In genomic region chr4:185381794-185382193, GRCh38 we compare ENCODE assay signal across 18 cellular contexts. TPM values are rescaled to one million over a fixed set of nuclear protein-coding genes. Genes with fewer than 3 reads are reported as not detected.
A peak's percentile ranks its signal among the peaks of the same experiment; 100 is the strongest.
DNase-seq lines count a peak whose midpoint lies in the region; ATAC-seq and TF ChIP-seq lines count a peak whose summit lies in the region.
"Had no signal": no experiment of that assay in that cellular context is flagged by ENCODE, and none has a peak within 500 bp of the region (broad histone marks: within the 10 kb centered on the region; RNA-seq: fewer than 3 reads in every experiment).

No MANE protein-coding gene starts in this region.

- H2AK5ac ChIP-seq in mesendoderm (ENCODE audit: low read length) = no peak overlapping the region

- intact Hi-C loops in MCF 10A (cut with micrococcal nuclease) (no loop called here), breast epithelium (cut with DNase I; ENCODE audit: low total_unique reads) (no loop called here), thyroid gland (cut with DNase I) (loop anchor here (10.0 kb wide), 1 partner anchor 77 kb away; no protein-coding TSS in a partner anchor)

- H3K4me3 ChIP-seq in breast epithelium (no peak overlapping the region), adipocyte (ENCODE audit: low read length) (no peak overlapping the region), thyroid gland (replicated peaks in 1 of 3) (no peak overlapping the region), mesendoderm (ENCODE audit: low read length) (no peak overlapping the region)
- H3K4me3 ChIP-seq: BLaER1 had no signal

- POLR2A ChIA-PET in MCF 10A (lab: Yijun Ruan, JAX) = interaction anchor here (3.7 kb wide), 1 partner anchor 15 kb away, joined by 15 read pairs; the partner anchor contains the start of genes ANKRD37 and LRP2BP

- H4K8ac ChIP-seq in mesendoderm (ENCODE audit: low read depth, low read length) = no peak overlapping the region

- CTCF ChIA-PET in MCF 10A (lab: Yijun Ruan, JAX) = interaction anchor here (0.6 kb wide), 1 partner anchor 1081 kb away, joined by 3 read pairs; no protein-coding TSS in a partner anchor

- no peak overlapping the region for H3K23ac ChIP-seq in mesendoderm (ENCODE audit: low read length)

- H3K36me3 ChIP-seq in breast epithelium = no peaks in the 10 kb centered on the region
- peaks cover 7% of the 10 kb centered on the region for H3K36me3 ChIP-seq in adipocyte (ENCODE audit: control insufficient read depth, insufficient read depth, low read length, severe bottlenecking)
- no peaks in the 10 kb centered on the region for H3K36me3 ChIP-seq in thyroid gland
- H3K36me3 ChIP-seq in mesendoderm (ENCODE audit: control insufficient read depth, insufficient read depth, low read length) = no peaks in the 10 kb centered on the region

- BruUV-seq in MCF 10A (replicated peaks; lab: Mats Ljungman, UMichigan) = no TSS peak

- no peak overlapping the region for H3K4me2 ChIP-seq in mesendoderm (ENCODE audit: low read length)
- H3K4me2 ChIP-seq: BLaER1, SK-N-SH had no signal

- DNase-seq in MCF 10A (ENCODE audit: unreplicated experiment) (peak; percentile 44), breast epithelium (ENCODE audit: low spot score in 2 of 2) (no peak), adipocyte (ENCODE audit: low read depth) (peak; percentile 60), fibroblast of gingiva (ENCODE audit: low read depth) (peak; percentile 18), thyroid gland (no peak), mesenteric fat pad (ENCODE audit: low spot score) (no peak), mesendoderm (no peak)
- no peak for DNase-seq in activated T-cell treated with anti-CD3 and anti-CD28 coated beads, Interleukin-2, amount 50 U/mL, for 4 hours
- DNase-seq: CD8-positive, alpha-beta T cell; DMS79 treated with DMSO at 0.1 percent for 48 hours; GDM1; NCI-H1436 treated with DMSO at 0.1 percent for 48 hours; NCI-H2081; NCI-H524; SK-N-SH had no signal

- H3K9ac ChIP-seq in adipocyte (ENCODE audit: low read length) (no peak overlapping the region), mesendoderm (ENCODE audit: low read length) (no peak overlapping the region)
- H3K9ac ChIP-seq: BLaER1, SK-N-SH had no signal

- H3K18ac ChIP-seq in mesendoderm (ENCODE audit: low read length) = no peak overlapping the region

- H3K27ac Mint-ChIP-seq in MCF 10A (ENCODE audit: low read depth, unreplicated experiment) = no peak overlapping the region
- H3K27ac Mint-ChIP-seq: CD8-positive, alpha-beta T cell had no signal

- WGBS in thyroid gland, 2 donors = 71 to 84% methylated on average over 2 of the region's 2 CpGs
- WGBS in mesendoderm (ENCODE audit: extremely low coverage, insufficient coverage, low lambda C conversion rate) = no CpG with 5 or more reads among the region's 2 CpGs

- no peaks in the 10 kb centered on the region for H3K79me2 ChIP-seq in mesendoderm (ENCODE audit: control insufficient read depth, insufficient read depth, low read length)

- H3K9me3 Mint-ChIP-seq in MCF 10A (ENCODE audit: unreplicated experiment) = no peaks in the 10 kb centered on the region
- H3K9me3 Mint-ChIP-seq in activated T-cell treated with anti-CD3 and anti-CD28 coated beads, Interleukin-2, amount 50 U/mL, for 4 hours = peaks cover 10% of the 10 kb centered on the region

- H3K56ac ChIP-seq in mesendoderm (ENCODE audit: low read length) = no peak overlapping the region

- no peak for ATAC-seq in activated T-cell treated with anti-CD3 and anti-CD28 coated beads, Interleukin-2, amount 50 U/mL, for 4 hours
- ATAC-seq: CD8-positive, alpha-beta T cell; Right ventricle myocardium inferior had no signal

- peaks cover 10% of the 10 kb centered on the region for H3K4me1 Mint-ChIP-seq in MCF 10A (ENCODE audit: insufficient read depth, unreplicated experiment)
- peaks cover 7% of the 10 kb centered on the region for H3K4me1 Mint-ChIP-seq in activated T-cell treated with anti-CD3 and anti-CD28 coated beads, Interleukin-2, amount 50 U/mL, for 4 hours (ENCODE audit: low read depth)

- H3K27me3 ChIP-seq in breast epithelium (no peaks in the 10 kb centered on the region), adipocyte (replicated peaks; ENCODE audit: control insufficient read depth, insufficient read depth, low read length) (no peaks in the 10 kb centered on the region), thyroid gland (no peaks in the 10 kb centered on the region), mesendoderm (ENCODE audit: insufficient read depth, low read length, poor library complexity) (no peaks in the 10 kb centered on the region)
- H3K27me3 ChIP-seq: BLaER1 had no signal

- H3K79me1 ChIP-seq in mesendoderm (ENCODE audit: low read length) = no peaks in the 10 kb centered on the region

- TF ChIP-seq CTCF in MCF 10A (IDR thresholded peaks at IDR 0.05; ENCODE audit: unreplicated experiment) (no peak), breast epithelium (IDR thresholded peaks at IDR 0.05) (no peak), thyroid gland (IDR thresholded peaks at IDR 0.05) (no peak)

- H3K4me3 Mint-ChIP-seq in MCF 10A (ENCODE audit: unreplicated experiment) = no peak overlapping the region
- no peak overlapping the region for H3K4me3 Mint-ChIP-seq in activated T-cell treated with anti-CD3 and anti-CD28 coated beads, Interleukin-2, amount 50 U/mL, for 4 hours
- H3K4me3 Mint-ChIP-seq: CD8-positive, alpha-beta T cell had no signal

- H2BK5ac ChIP-seq in mesendoderm (ENCODE audit: low read length) = no peak overlapping the region

- no peaks in the 10 kb centered on the region for H3K9me3 ChIP-seq in breast epithelium
- peaks cover 4% of the 10 kb centered on the region for H3K9me3 ChIP-seq in adipocyte (ENCODE audit: control insufficient read depth, low read length)
- no peaks in the 10 kb centered on the region for H3K9me3 ChIP-seq in thyroid gland
- H3K9me3 ChIP-seq: SK-N-SH had no signal

- H3K27me3 Mint-ChIP-seq in MCF 10A (ENCODE audit: insufficient read depth, unreplicated experiment) = no peaks in the 10 kb centered on the region
- H3K27me3 Mint-ChIP-seq in activated T-cell treated with anti-CD3 and anti-CD28 coated beads, Interleukin-2, amount 50 U/mL, for 4 hours (ENCODE audit: low read depth) = peaks cover 3% of the 10 kb centered on the region

- H3K4ac ChIP-seq in mesendoderm (ENCODE audit: low read depth, low read length) = no peak overlapping the region

- H4K5ac ChIP-seq in mesendoderm (ENCODE audit: low read length) = no peak overlapping the region

- peak overlapping the region in 1 of 2 donors; percentile 75 for H3K27ac ChIP-seq in breast epithelium
- H3K27ac ChIP-seq in thyroid gland = peak overlapping the region; percentile 42 to 62 (median 60)
- no peak overlapping the region for H3K27ac ChIP-seq in mesendoderm (ENCODE audit: low read depth, low read length)
- H3K27ac ChIP-seq: 22Rv1, BLaER1 had no signal

- no peak overlapping the region for H2BK15ac ChIP-seq in mesendoderm (replicated peaks; ENCODE audit: low read depth)

- peaks cover 3% of the 10 kb centered on the region for H3K36me3 Mint-ChIP-seq in MCF 10A (ENCODE audit: insufficient read depth, unreplicated experiment)
- H3K36me3 Mint-ChIP-seq in activated T-cell treated with anti-CD3 and anti-CD28 coated beads, Interleukin-2, amount 50 U/mL, for 4 hours (ENCODE audit: insufficient read depth) = peaks cover 6% of the 10 kb centered on the region
- H3K36me3 Mint-ChIP-seq: CD8-positive, alpha-beta T cell had no signal

- H2BK120ac ChIP-seq in mesendoderm (ENCODE audit: low read depth, low read length) = no peak overlapping the region

- TF ChIP-seq POLR2A in breast epithelium (IDR thresholded peaks at IDR 0.05) (no peak), thyroid gland (IDR thresholded peaks at IDR 0.05) (no peak)

- H3K4me1 ChIP-seq in breast epithelium = no peaks in the 10 kb centered on the region
- H3K4me1 ChIP-seq in adipocyte (ENCODE audit: control insufficient read depth, insufficient read depth, low read length) = peaks cover 20% of the 10 kb centered on the region
- H3K4me1 ChIP-seq in thyroid gland = peaks cover 22 to 31% of the 10 kb centered on the region in 2 donors
- H3K4me1 ChIP-seq in mesendoderm (ENCODE audit: control insufficient read depth, low read depth, low read length) = no peaks in the 10 kb centered on the region

RNA-seq across cellular contexts. Expression of gene LRP2BP, which starts 13.9 kb away (rescaled TPM):
- 0.64 and 0.70 TPM in 2 replicates for total RNA-seq in MCF 10A (2022)
- 1 to 10 TPM in 2 of 3 donors, under 1 TPM in 1; 0.96 to 2.3 (median 1.6) TPM for total RNA-seq in breast epithelium
- total RNA-seq in thyroid gland = 1 to 10 TPM; 1.4 to 3.1 (median 2.3) TPM
- 0.64 TPM for total RNA-seq in mesenteric fat pad
- under 1 TPM; 0.16 to 0.40 (median 0.21) TPM for total RNA-seq in activated T-cell treated with anti-CD3 and anti-CD28 coated beads, Interleukin-2, amount 50 U/mL, for 4 hours
- 0.15 TPM for polyA plus RNA-seq in mesendoderm (2013, experiment 1 of 2)
- polyA plus RNA-seq in mesendoderm (2013, experiment 2 of 2) = 0.14 TPM

RNA-seq across cellular contexts. Expression of gene ANKRD37, which starts 14.8 kb away (rescaled TPM):
- 4.4 and 5.5 TPM in 2 replicates for total RNA-seq in MCF 10A (2022)
- total RNA-seq in breast epithelium = 10 to 100 TPM in 2 of 3 donors, 1 to 10 TPM in 1; 9.0 to 15.5 (median 10.2) TPM
- 10 to 100 TPM in 2 of 4 donors, 1 to 10 TPM in 2; 3.8 to 17.1 (median 9.8) TPM for total RNA-seq in thyroid gland
- 10.9 TPM for total RNA-seq in mesenteric fat pad
- total RNA-seq in activated T-cell treated with anti-CD3 and anti-CD28 coated beads, Interleukin-2, amount 50 U/mL, for 4 hours = 10 to 100 TPM; 16.8 to 20.8 (median 20.3) TPM
- 1.3 TPM for polyA plus RNA-seq in mesendoderm (2013, experiment 1 of 2)
- 1.4 TPM for polyA plus RNA-seq in mesendoderm (2013, experiment 2 of 2)

RNA-seq across cellular contexts. Expression of gene UFSP2, which starts 44.0 kb away (rescaled TPM):
- total RNA-seq in MCF 10A (2022) = 44.4 and 46.4 TPM in 2 replicates
- 10 to 100 TPM; 20.6 to 48.3 (median 37.9) TPM for total RNA-seq in breast epithelium
- 10 to 100 TPM; 44.1 to 59.5 (median 53.4) TPM for total RNA-seq in thyroid gland
- 19.8 TPM for total RNA-seq in mesenteric fat pad
- 10 to 100 TPM; 15.3 to 25.7 (median 18.2) TPM for total RNA-seq in activated T-cell treated with anti-CD3 and anti-CD28 coated beads, Interleukin-2, amount 50 U/mL, for 4 hours
- 18.6 TPM for polyA plus RNA-seq in mesendoderm (2013, experiment 1 of 2)
- 18.9 TPM for polyA plus RNA-seq in mesendoderm (2013, experiment 2 of 2)

Comparison
In these comparisons a context has a peak if more than half of its experiments do, and no peak if none do; other contexts are left out.
1. DNase-seq: peak in MCF 10A (single experiment), adipocyte (single experiment) and fibroblast of gingiva (single experiment); none in breast epithelium (0 of 2), thyroid gland (0 of 2), mesenteric fat pad (single experiment), activated T-cell treated with anti-CD3 and anti-CD28 coated beads, Interleukin-2, amount 50 U/mL, for 4 hours (single experiment) and mesendoderm (single experiment).